1 cellular context compared by ENCODE assay signal in genomic region chr2:128644156-128644555, GRCh38.
TF ChIP-seq lines count a peak whose summit lies in the region.

No MANE protein-coding gene starts in this region.

TF ChIP-seq in HepG2, 621 proteins besides CTCF, POLR2A, EP300 and RAD21 (continued from another document):
- TF ChIP-seq ZBED4 (CRISPR knock-in tag; IDR thresholded peaks at IDR 0.05; ENCODE audit: borderline replicate concordance) = no peak
- TF ChIP-seq ZNF326 (CRISPR knock-in tag; IDR thresholded peaks at IDR 0.05; ENCODE audit: borderline replicate concordance) = no peak
- no peak for TF ChIP-seq ZNF704 (CRISPR knock-in tag; IDR thresholded peaks at IDR 0.05; ENCODE audit: borderline replicate concordance)
- no peak for TF ChIP-seq NFAT5 (CRISPR knock-in tag; IDR thresholded peaks at IDR 0.05)
- no peak for TF ChIP-seq PATZ1 (CRISPR knock-in tag; IDR thresholded peaks at IDR 0.05)
- TF ChIP-seq ZNF280D (CRISPR knock-in tag; IDR thresholded peaks at IDR 0.05) = no peak
- no peak for TF ChIP-seq FOSL1 (CRISPR knock-in tag; IDR thresholded peaks at IDR 0.05; ENCODE audit: borderline replicate concordance)
- no peak for TF ChIP-seq ZNF782 (CRISPR knock-in tag; IDR thresholded peaks at IDR 0.05; ENCODE audit: borderline replicate concordance)
